ENCODE assay signal across 29 cellular contexts in the genomic region with DNA sequence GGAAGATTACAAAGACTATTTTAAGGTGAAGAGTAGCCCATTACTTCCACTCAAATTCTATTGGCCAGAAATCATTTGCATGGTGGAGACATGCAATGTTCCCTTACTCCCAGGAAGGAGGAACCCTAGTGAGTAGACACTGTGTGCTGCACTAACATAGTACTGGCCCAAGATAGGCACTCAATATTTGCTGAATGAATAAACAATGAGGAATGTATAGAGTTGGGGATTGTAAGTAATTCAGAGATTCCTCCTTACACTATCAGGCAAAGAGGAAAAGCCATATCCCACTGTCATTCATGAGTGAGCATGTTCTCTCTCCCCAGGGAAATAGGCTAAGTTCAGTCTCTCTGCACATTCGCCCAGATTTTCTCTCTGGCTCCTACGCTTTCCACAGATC.
"Had no signal": no experiment of that assay in that cellular context is flagged by ENCODE, and none has a peak within 500 bp of the region (broad histone marks: within the 10 kb centered on the region; RNA-seq: fewer than 3 reads in every experiment).

No MANE protein-coding gene starts in this region.

- H3K4me1 ChIP-seq: gastroesophageal sphincter, heart right ventricle had no signal

- H3K36me3 ChIP-seq: brain microvascular endothelial cell, esophagus squamous epithelium, gastroesophageal sphincter, heart right ventricle had no signal

- H3K27ac ChIP-seq: brain microvascular endothelial cell, epithelial cell of prostate, esophagus squamous epithelium, gastroesophageal sphincter, heart right ventricle had no signal

- DNase-seq: activated CD4-positive, alpha-beta memory T cell treated with anti-CD3 and anti-CD28 coated beads, Interleukin-2, amount 10 ng/mL, durations not matched to agents 7 days and 5 days; activated CD4-positive, alpha-beta T cell treated with anti-CD3 and anti-CD28 coated beads for 1 hour; activated CD4-positive, alpha-beta T cell treated with anti-CD3 and anti-CD28 coated beads for 4 hours; activated CD4-positive, alpha-beta T cell treated with anti-CD3 and anti-CD28 coated beads, Interleukin-2, amount 10 ng/mL, durations not matched to agents 7 days and 5 days; activated CD4-positive, alpha-beta T cell treated with anti-CD3 and anti-CD28 coated beads, Interleukin-2, amount 50 U/mL, for 4 hours; activated CD4-positive, CD25-positive, alpha-beta regulatory T cell; activated CD8-positive, alpha-beta memory T cell treated with anti-CD3 and anti-CD28 coated beads, Interleukin-2, amount 50 U/mL, for 48 hours; activated gamma-delta T cell; activated naive CD4-positive, alpha-beta T cell; activated naive CD4-positive, alpha-beta T cell treated with anti-CD3 and anti-CD28 coated beads, Interleukin-2, amount 10 ng/mL, durations not matched to agents 7 days and 5 days; activated naive CD8-positive, alpha-beta T cell treated with anti-CD3 and anti-CD28 coated beads, Interleukin-2, amount 10 ng/mL, durations not matched to agents 7 days and 5 days; activated T-cell treated with anti-CD3 and anti-CD28 coated beads for 4 hours; activated T-cell treated with anti-CD3 and anti-CD28 coated beads, Interleukin-2, amount 50 U/mL, for 24 hours; activated T-cell treated with anti-CD3 and anti-CD28 coated beads, Interleukin-2, amount 50 U/mL, for 72 hours; amniotic stem cell; anterior cingulate cortex; brain microvascular endothelial cell; cortex of kidney; dermis blood vessel endothelial cell; effector CD4-positive, alpha-beta T cell; esophagus squamous epithelium; foreskin melanocyte; heart right ventricle; hippocampal formation; T-helper 17 cell; T1000 had no signal

- H3K27me3 ChIP-seq: brain microvascular endothelial cell, esophagus squamous epithelium, gastroesophageal sphincter had no signal

- H3K9me3 ChIP-seq: esophagus squamous epithelium, gastroesophageal sphincter, heart right ventricle had no signal

- ATAC-seq: activated naive CD4-positive, alpha-beta T cell treated with anti-CD3 and anti-CD28 coated beads, Interleukin-2, amount 50 U/mL, for 72 hours; activated T-cell treated with anti-CD3 and anti-CD28 coated beads, Interleukin-2, amount 50 U/mL, for 72 hours; gastroesophageal sphincter; heart right ventricle; T-helper 17 cell had no signal

- H3K4me3 ChIP-seq: esophagus squamous epithelium, gastroesophageal sphincter, heart right ventricle had no signal
